Comparison of ENCODE assay signal across 1 cellular context in genomic region chr10:62560207-62560819, GRCh38.
TF ChIP-seq lines count a peak whose summit lies in the region.

No MANE protein-coding gene starts in this region.

TF ChIP-seq in K562, 482 proteins besides CTCF, POLR2A, EP300 and RAD21 (continued from another document and continues in another):
- TF ChIP-seq CBFA2T3 (IDR thresholded peaks at IDR 0.05) (no peak), ZNF24 (IDR thresholded peaks at IDR 0.05) (no peak), TCF7L2 (IDR thresholded peaks at IDR 0.05; ENCODE audit: low read depth, low read length) (no peak), HDAC3 (IDR thresholded peaks at IDR 0.05; ENCODE audit: borderline replicate concordance, partially characterized antibody) (no peak), DEAF1 (CRISPR knock-in tag; IDR thresholded peaks at IDR 0.05) (no peak), ATF2 (CRISPR knock-in tag; IDR thresholded peaks at IDR 0.05) (no peak), CEBPG (CRISPR knock-in tag; IDR thresholded peaks at IDR 0.05) (no peak), CEBPG (tag; conservative IDR thresholded peaks at IDR 0.05 in 1 of 2, IDR thresholded peaks at IDR 0.05 in 1 of 2) (peak; percentile 69 to 72), BRF2 (IDR thresholded peaks at IDR 0.05; ENCODE audit: borderline replicate concordance, insufficient read depth, insufficient read length) (no peak), IRF2 (CRISPR knock-in tag; IDR thresholded peaks at IDR 0.05) (no peak), E4F1 (CRISPR knock-in tag; IDR thresholded peaks at IDR 0.05; ENCODE audit: borderline replicate concordance) (no peak), PRPF4 (IDR thresholded peaks at IDR 0.05; ENCODE audit: insufficient read depth, low read depth, low read length, poor library complexity, severe bottlenecking) (no peak), SRSF7 (optimal IDR thresholded peaks at IDR 0.05; ENCODE audit: low read depth, low read length) (no peak), HMGN3 (IDR thresholded peaks at IDR 0.05; ENCODE audit: borderline replicate concordance, extremely low read depth, insufficient read length, low read depth, low read length) (no peak), PHF21A (IDR thresholded peaks at IDR 0.05; ENCODE audit: borderline replicate concordance, low read depth) (no peak), RBM39 (optimal IDR thresholded peaks at IDR 0.05; ENCODE audit: low read depth, low read length) (no peak), SUPT5H (IDR thresholded peaks at IDR 0.05) (no peak), NELFE (IDR thresholded peaks at IDR 0.05; ENCODE audit: insufficient read depth, insufficient read length) (no peak), KLF1 (tag; IDR thresholded peaks at IDR 0.05) (no peak), TRIM24 (IDR thresholded peaks at IDR 0.05) (peak in 1 of 2 experiments; percentile 52; a peak in 1 of 4 replicates), ARID3B (CRISPR knock-in tag; IDR thresholded peaks at IDR 0.05; ENCODE audit: borderline replicate concordance) (no peak), CREB5 (CRISPR knock-in tag; IDR thresholded peaks at IDR 0.05) (no peak), ATF4 (CRISPR knock-in tag; IDR thresholded peaks at IDR 0.05) (0 out of 2 replicates have a peak, but pooled peaks have one; percentile 28), BCLAF1 (IDR thresholded peaks at IDR 0.05; ENCODE audit: borderline replicate concordance in 1 of 2, control insufficient read depth in 1 of 2, low read depth in 2 of 2, low read length in 1 of 2) (no peak), E2F8 (IDR thresholded peaks at IDR 0.05; ENCODE audit: low read depth, partially characterized antibody) (no peak), SAFB (IDR thresholded peaks at IDR 0.05; ENCODE audit: borderline replicate concordance, low read depth, low read length) (no peak), ZBTB49 (CRISPR knock-in tag; IDR thresholded peaks at IDR 0.05; ENCODE audit: borderline replicate concordance) (no peak), ZNF311 (CRISPR knock-in tag; IDR thresholded peaks at IDR 0.05) (no peak), POLR2AphosphoS2 (IDR thresholded peaks at IDR 0.05; ENCODE audit: low read length) (no peak), STAT6 (CRISPR knock-in tag; IDR thresholded peaks at IDR 0.05) (no peak), FOS (IDR thresholded peaks at IDR 0.05; ENCODE audit: extremely low read depth, insufficient read length) (no peak)
